In genomic region chr20:419556-420168, GRCh38 we compare ENCODE assay signal across 1 cellular context.
TF ChIP-seq lines count a peak whose summit lies in the region.

No MANE protein-coding gene starts in this region.

TF ChIP-seq in SK-N-SH, 30 proteins besides CTCF, POLR2A, EP300 and RAD21 (continued from another document):
- no peak for TF ChIP-seq SIN3A (IDR thresholded peaks at IDR 0.05; ENCODE audit: borderline replicate concordance, low read depth, low read length)
- no peak for TF ChIP-seq RFX5 (IDR thresholded peaks at IDR 0.05; ENCODE audit: low read length)
- no peak for TF ChIP-seq FOXM1 (IDR thresholded peaks at IDR 0.05; ENCODE audit: low read depth)
- TF ChIP-seq MAX (IDR thresholded peaks at IDR 0.05; ENCODE audit: low read depth) = no peak
- TF ChIP-seq GATA2 (CRISPR knock-in tag; IDR thresholded peaks at IDR 0.05) = no peak
- TF ChIP-seq USF1 (IDR thresholded peaks at IDR 0.05; ENCODE audit: borderline replicate concordance, low read depth) = no peak
- no peak for TF ChIP-seq YY1 (IDR thresholded peaks at IDR 0.05; ENCODE audit: low read depth)
- TF ChIP-seq GABPA (IDR thresholded peaks at IDR 0.05; ENCODE audit: low read depth) = no peak
TF ChIP-seq in SK-N-SH: peak in this region for 0.
